Comparison of ENCODE assay signal across 29 cellular contexts in the genomic region with DNA sequence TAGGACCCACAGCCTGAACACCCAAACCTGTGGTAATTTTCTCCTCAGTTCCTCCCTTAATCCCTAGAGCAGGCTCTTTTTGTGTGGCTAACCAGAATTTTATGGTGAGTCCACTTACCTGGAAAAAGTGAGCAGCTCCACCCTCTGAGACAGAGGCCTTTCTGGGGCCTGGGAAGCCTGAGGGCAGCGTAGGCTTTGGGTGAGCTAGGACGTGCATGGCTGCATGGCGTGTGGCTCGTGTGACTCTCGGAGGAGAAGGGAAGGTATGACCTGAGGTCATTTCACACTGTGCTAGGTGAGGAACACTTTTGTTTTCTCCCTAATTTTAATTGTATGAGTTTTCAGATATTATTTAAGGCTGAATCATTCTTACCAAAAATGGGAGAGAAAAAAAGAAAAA.
"Had no signal": no experiment of that assay in that cellular context is flagged by ENCODE, and none has a peak within 500 bp of the region (broad histone marks: within the 10 kb centered on the region; RNA-seq: fewer than 3 reads in every experiment).

No MANE protein-coding gene starts in this region.

- H3K4me1 Mint-ChIP-seq: naive thymus-derived CD8-positive, alpha-beta T cell; neural crest cell; stimulated activated effector memory CD8-positive, alpha-beta T cell treated with anti-CD3 and anti-CD28 coated beads, Interleukin-12 subunit alpha, Interleukin-12 subunit beta, amount 100 ng/mL, for 72 hours; stimulated activated naive B cell treated with anti-CD40 and anti-IgM and Interleukin-4, amounts not matched to agents 10 μg/mL and 1 μg/mL and 100 μg/mL, for 72 hours had no signal

- H3K36me3 ChIP-seq: ovary, right lobe of liver, sigmoid colon, stomach, thoracic aorta, thyroid gland, tibial nerve, upper lobe of left lung, vagina had no signal

- H3K79me2 ChIP-seq: parathyroid adenoma had no signal

- H3K9ac ChIP-seq: parathyroid adenoma had no signal

- H2AFZ ChIP-seq: parathyroid adenoma had no signal

- H3K27me3 Mint-ChIP-seq: naive thymus-derived CD8-positive, alpha-beta T cell; progenitor cell of endocrine pancreas; stimulated activated naive B cell treated with anti-CD40 and anti-IgM and Interleukin-4, amounts not matched to agents 10 μg/mL and 1 μg/mL and 100 μg/mL, for 72 hours had no signal

- FAIRE-seq: small intestine, urothelium cell line had no signal

- H3K9me3 Mint-ChIP-seq: naive thymus-derived CD8-positive, alpha-beta T cell; natural killer cell treated with Interleukin-12 subunit alpha and Interleukin-12 subunit beta and Interleukin-15 and Interleukin-18, amount 100 ng/mL, for 72 hours; nephron progenitor cell; neural crest cell; stimulated activated effector memory CD8-positive, alpha-beta T cell treated with anti-CD3 and anti-CD28 coated beads, Interleukin-12 subunit alpha, Interleukin-12 subunit beta, amount 100 ng/mL, for 72 hours; stimulated activated naive B cell treated with anti-CD40 and anti-IgM and Interleukin-4, amounts not matched to agents 10 μg/mL and 1 μg/mL and 100 μg/mL, for 72 hours; stimulated activated naive CD8-positive, alpha-beta T cell treated with anti-CD3 and anti-CD28 coated beads, Interleukin-15, Interleukin-2, amounts not matched to agents 100 ng/mL and 50 ng/mL, for 24 hours had no signal

- H3K4me1 ChIP-seq: parathyroid adenoma, psoas muscle, right lobe of liver, sigmoid colon, thyroid gland, tibial nerve, upper lobe of left lung, vagina had no signal

- H3K4me3 ChIP-seq: ovary, psoas muscle, right lobe of liver, sigmoid colon, stomach, thoracic aorta, thyroid gland, tibial nerve, upper lobe of left lung, vagina had no signal

- H3K4me3 Mint-ChIP-seq: naive thymus-derived CD8-positive, alpha-beta T cell; natural killer cell treated with Interleukin-12 subunit alpha and Interleukin-12 subunit beta and Interleukin-15 and Interleukin-18, amount 100 ng/mL, for 72 hours; nephron progenitor cell; neural crest cell; stimulated activated effector memory CD8-positive, alpha-beta T cell treated with anti-CD3 and anti-CD28 coated beads, Interleukin-12 subunit alpha, Interleukin-12 subunit beta, amount 100 ng/mL, for 72 hours; stimulated activated naive B cell treated with anti-CD40 and anti-IgM and Interleukin-4, amounts not matched to agents 10 μg/mL and 1 μg/mL and 100 μg/mL, for 72 hours; stimulated activated naive CD8-positive, alpha-beta T cell treated with anti-CD3 and anti-CD28 coated beads, Interleukin-15, Interleukin-2, amounts not matched to agents 100 ng/mL and 50 ng/mL, for 24 hours had no signal

- H3K27ac Mint-ChIP-seq: naive thymus-derived CD8-positive, alpha-beta T cell; natural killer cell treated with Interleukin-12 subunit alpha and Interleukin-12 subunit beta and Interleukin-15 and Interleukin-18, amount 100 ng/mL, for 72 hours; progenitor cell of endocrine pancreas; stimulated activated effector memory CD8-positive, alpha-beta T cell treated with anti-CD3 and anti-CD28 coated beads, Interleukin-12 subunit alpha, Interleukin-12 subunit beta, amount 100 ng/mL, for 72 hours; stimulated activated naive B cell treated with anti-CD40 and anti-IgM and Interleukin-4, amounts not matched to agents 10 μg/mL and 1 μg/mL and 100 μg/mL, for 72 hours; stimulated activated naive CD8-positive, alpha-beta T cell treated with anti-CD3 and anti-CD28 coated beads, Interleukin-15, Interleukin-2, amounts not matched to agents 100 ng/mL and 50 ng/mL, for 24 hours had no signal

- H3K36me3 Mint-ChIP-seq: naive thymus-derived CD8-positive, alpha-beta T cell; natural killer cell treated with Interleukin-12 subunit alpha and Interleukin-12 subunit beta and Interleukin-15 and Interleukin-18, amount 100 ng/mL, for 72 hours; stimulated activated effector memory CD8-positive, alpha-beta T cell treated with anti-CD3 and anti-CD28 coated beads, Interleukin-12 subunit alpha, Interleukin-12 subunit beta, amount 100 ng/mL, for 72 hours; stimulated activated naive B cell treated with anti-CD40 and anti-IgM and Interleukin-4, amounts not matched to agents 10 μg/mL and 1 μg/mL and 100 μg/mL, for 72 hours had no signal

- DNase-seq: naive thymus-derived CD8-positive, alpha-beta T cell; nephron progenitor cell; occipital lobe; ovary; psoas muscle; right cardiac atrium; right lobe of liver; sigmoid colon; small intestine; stimulated activated CD4-positive, alpha-beta T cell treated with anti-CD3 and anti-CD28 coated beads, Interleukin-15, amount 100 ng/mL, for 24 hours; stimulated activated CD4-positive, alpha-beta T cell treated with anti-CD3 and anti-CD28 coated beads, Interleukin-2, amount 100 ng/mL, for 24 hours; stimulated activated CD4-positive, alpha-beta T cell treated with anti-CD3 and anti-CD28 coated beads, Interleukin-2, amount 100 ng/mL, for 48 hours; stimulated activated CD4-positive, alpha-beta T cell treated with anti-CD3 and anti-CD28 coated beads, Interleukin-4, amount 100 ng/mL, for 24 hours; stimulated activated naive B cell treated with anti-CD40 and anti-IgM and Interleukin-4, amounts not matched to agents 10 μg/mL and 1 μg/mL and 100 μg/mL, for 72 hours; stimulated activated naive CD4-positive, alpha-beta T cell treated with Interleukin-2 at 50 U/mL for 16 hours; stomach; thyroid gland; trophoblast cell; upper lobe of left lung had no signal

- H3K9me3 ChIP-seq: ovary, psoas muscle, right lobe of liver, sigmoid colon, stomach, thoracic aorta, thyroid gland, tibial nerve, upper lobe of left lung, vagina had no signal

- H3K27ac ChIP-seq: ovary, parathyroid adenoma, psoas muscle, right lobe of liver, sigmoid colon, stomach, thoracic aorta, thyroid gland, tibial nerve, upper lobe of left lung, vagina had no signal

- H3K27me3 ChIP-seq: ovary, right lobe of liver, sigmoid colon, stomach, thyroid gland, tibial nerve, upper lobe of left lung, vagina had no signal
